In genomic region chr6:105791569-105792318, GRCh38 we compare ENCODE assay signal across 9 cellular contexts.
DNase-seq lines count a peak whose midpoint lies in the region; ATAC-seq, FAIRE-seq and TF ChIP-seq lines count a peak whose summit lies in the region.
"Had no signal": no experiment of that assay in that cellular context is flagged by ENCODE, and none has a peak within 500 bp of the region (broad histone marks: within the 10 kb centered on the region; RNA-seq: fewer than 3 reads in every experiment).

No MANE protein-coding gene starts in this region.

- no peaks in the 10 kb centered on the region for H3K9me3 ChIP-seq in small intestine (ENCODE audit: control insufficient read depth, low read depth)

- H3K4me1 Mint-ChIP-seq in activated naive CD4-positive, alpha-beta T cell treated with anti-CD3 and anti-CD28 coated beads, Interleukin-2, amount 50 U/mL, for 24 hours, result peaks cover 51% of the 10 kb centered on the region

- no peak overlapping the region for H3K4me3 ChIP-seq in HL-60 (replicated peaks; ENCODE audit: insufficient read depth, low read length)
- H3K4me3 ChIP-seq in small intestine (ENCODE audit: low read depth in 1 of 2, low read length in 2 of 2), result no peak overlapping the region

- H3K4me3 Mint-ChIP-seq in activated naive CD4-positive, alpha-beta T cell treated with anti-CD3 and anti-CD28 coated beads, Interleukin-2, amount 50 U/mL, for 24 hours, result no peak overlapping the region

- H3K4me1 ChIP-seq in small intestine (ENCODE audit: control insufficient read depth in 2 of 2, insufficient read depth in 1 of 2, low read depth in 1 of 2, low read length in 1 of 2), result peaks cover 4 to 19% of the 10 kb centered on the region in 2 donors

- no peaks in the 10 kb centered on the region for H3K9me3 Mint-ChIP-seq in activated naive CD4-positive, alpha-beta T cell treated with anti-CD3 and anti-CD28 coated beads, Interleukin-2, amount 50 U/mL, for 24 hours

- H3K27me3 ChIP-seq in HL-60 (ENCODE audit: insufficient read depth, poor library complexity, severe bottlenecking) (no peaks in the 10 kb centered on the region), small intestine (ENCODE audit: control insufficient read depth in 2 of 2, insufficient read depth in 2 of 2, low read length in 2 of 2) (no peaks in the 10 kb centered on the region)

- DNase-seq in activated naive CD4-positive, alpha-beta T cell (lab: John Stamatoyannopoulos, UW), result no peak
- no peak for DNase-seq in HL-60 (ENCODE audit: low read depth in 1 of 2, low spot score in 1 of 2)
- DNase-seq in small intestine, result peak; percentile 80
- DNase-seq in C1 segment of cervical spinal cord (lab: John Stamatoyannopoulos, UW), result no peak
- DNase-seq in NCI-H1105 (lab: John Stamatoyannopoulos, UW), result no peak
- DNase-seq in GM20000 (ENCODE audit: low spot score), result no peak
- DNase-seq: NCI-H2081 had no signal

- peak overlapping the region; percentile 18 for H3K27ac ChIP-seq in HL-60 (replicated peaks)
- peak overlapping the region; percentile 27 to 87 for H3K27ac ChIP-seq in small intestine (ENCODE audit: low read depth in 1 of 2, low read length in 1 of 2)

- TF ChIP-seq CTCF in HL-60 (IDR thresholded peaks at IDR 0.05; ENCODE audit: insufficient read depth, low read length) (no peak), GM20000 (IDR thresholded peaks at IDR 0.05; ENCODE audit: extremely low read depth, missing control alignments) (no peak)

- WGBS in small intestine, 3 donors, result 19 to 43% (median 22%) methylated on average over 5 of the region's 5 CpGs

- H3K27ac Mint-ChIP-seq in activated naive CD4-positive, alpha-beta T cell treated with anti-CD3 and anti-CD28 coated beads, Interleukin-2, amount 50 U/mL, for 24 hours, result peak overlapping the region; percentile 2

- no peaks in the 10 kb centered on the region for H3K36me3 Mint-ChIP-seq in activated naive CD4-positive, alpha-beta T cell treated with anti-CD3 and anti-CD28 coated beads, Interleukin-2, amount 50 U/mL, for 24 hours

- FAIRE-seq in small intestine (lab: Jason Lieb, UNC), result no peak

- no peaks in the 10 kb centered on the region for H3K27me3 Mint-ChIP-seq in activated naive CD4-positive, alpha-beta T cell treated with anti-CD3 and anti-CD28 coated beads, Interleukin-2, amount 50 U/mL, for 24 hours

- peak; percentile 59 for ATAC-seq in GM21723 (IDR thresholded peaks at IDR 0.05; ENCODE audit: unreplicated experiment)

- no peaks in the 10 kb centered on the region for H3K36me3 ChIP-seq in small intestine (ENCODE audit: control insufficient read depth in 2 of 2, insufficient read depth in 2 of 2, low read length in 2 of 2)
